In the genomic region with DNA sequence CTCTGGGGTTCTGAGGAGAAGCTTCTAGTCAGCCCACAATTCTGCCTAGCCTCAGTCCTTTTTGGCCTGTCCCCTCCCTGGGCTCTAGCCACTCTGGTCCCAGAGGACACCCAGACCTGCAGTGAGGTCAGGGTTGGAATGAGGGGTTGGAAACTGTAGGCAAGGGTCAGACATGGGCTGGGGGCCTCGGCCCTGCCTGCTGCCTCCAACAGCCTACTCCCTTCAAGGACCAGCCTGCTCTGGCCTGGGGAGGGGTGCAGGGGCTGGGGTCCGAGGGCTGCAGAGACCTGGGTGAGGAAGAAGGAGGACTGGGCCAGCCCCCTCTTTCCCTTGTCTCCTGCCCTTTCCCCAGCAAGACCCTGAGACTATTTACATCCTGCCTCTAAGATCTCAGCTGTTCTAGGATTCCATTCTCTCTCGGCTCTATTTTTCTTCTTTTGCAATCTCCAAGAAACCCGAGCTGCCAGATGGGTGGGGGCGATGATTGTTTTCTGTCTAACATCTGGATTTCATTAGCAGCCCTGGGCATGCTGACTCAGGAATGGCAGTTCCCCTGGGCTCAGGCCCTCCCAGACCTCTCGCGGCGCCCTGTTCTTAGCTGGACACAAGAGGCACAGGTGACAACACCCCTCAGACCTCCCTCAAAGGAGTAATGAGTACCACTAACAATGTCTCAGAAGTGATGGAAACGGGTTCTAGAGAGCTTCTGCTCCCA, we compare ENCODE assay signal across 10 cellular contexts. TPM values are rescaled to one million over a fixed set of nuclear protein-coding genes. Genes with fewer than 3 reads are reported as not detected.
DNase-seq lines count a peak whose midpoint lies in the region; FAIRE-seq and TF ChIP-seq lines count a peak whose summit lies in the region.
"Had no signal": no experiment of that assay in that cellular context is flagged by ENCODE, and none has a peak within 500 bp of the region (broad histone marks: within the 10 kb centered on the region; RNA-seq: fewer than 3 reads in every experiment).

No MANE protein-coding gene starts in this region.

- FAIRE-seq in kidney (lab: Jason Lieb, UNC) = no peak
- FAIRE-seq: G401.6 had no signal

- H3K27me3 ChIP-seq in breast epithelium (no peaks in the 10 kb centered on the region), subcutaneous abdominal adipose tissue (ENCODE audit: control insufficient read depth in 5 of 5, insufficient read depth in 4 of 5, low read length in 5 of 5) (no peaks in the 10 kb centered on the region)

- DNase-seq in HCEC 1CT = peak; percentile 93
- no peak for DNase-seq in breast epithelium (ENCODE audit: low spot score in 2 of 2)
- DNase-seq in kidney = peak; percentile 64
- no peak for DNase-seq in activated CD4-positive, alpha-beta T cell treated with anti-CD3 and anti-CD28 coated beads for 1 hour
- DNase-seq in cortex of kidney (lab: John Stamatoyannopoulos, UW) = no peak
- no peak for DNase-seq in activated CD4-positive, alpha-beta T cell treated with anti-CD3 and anti-CD28 coated beads, Interleukin-2, amount 50 U/mL, for 48 hours
- DNase-seq in MV-4-11 (lab: John Stamatoyannopoulos, UW) = no peak
- DNase-seq: NCI-H1694 treated with DMSO at 0.1 percent for 48 hours had no signal

- H3K9me3 ChIP-seq in breast epithelium (no peaks in the 10 kb centered on the region), kidney (ENCODE audit: control insufficient read depth in 1 of 2, low read length in 2 of 2) (no peaks in the 10 kb centered on the region), subcutaneous abdominal adipose tissue (ENCODE audit: control insufficient read depth in 5 of 5, low read length in 5 of 5) (no peaks in the 10 kb centered on the region)

- H3K9ac ChIP-seq in kidney (ENCODE audit: low read length in 2 of 2) (no peak overlapping the region), subcutaneous abdominal adipose tissue (ENCODE audit: low read length in 5 of 5) (peak overlapping the region in 3 of 5 donors; percentile 59 to 64 (median 60))

- peaks cover 11 to 17% of the 10 kb centered on the region in 2 donors for H3K4me1 ChIP-seq in breast epithelium
- H3K4me1 ChIP-seq in kidney (ENCODE audit: control insufficient read depth in 1 of 2, insufficient read depth in 1 of 2, low read depth in 1 of 2, low read length in 2 of 2) = peaks cover 0 to 14% of the 10 kb centered on the region in 2 donors
- H3K4me1 ChIP-seq in subcutaneous abdominal adipose tissue (ENCODE audit: control insufficient read depth in 5 of 5, insufficient read depth in 5 of 5, low read length in 5 of 5) = peaks cover 35 to 69% (median 47%) of the 10 kb centered on the region in 5 donors

- H3K36me3 ChIP-seq in breast epithelium (no peaks in the 10 kb centered on the region), kidney (ENCODE audit: control insufficient read depth in 1 of 2, insufficient read depth in 2 of 2, low read length in 2 of 2) (peaks cover 0 to 3% of the 10 kb centered on the region in 2 donors), subcutaneous abdominal adipose tissue (ENCODE audit: control insufficient read depth in 5 of 5, insufficient read depth in 5 of 5, low read length in 5 of 5) (peaks cover 0 to 50% (median 45%) of the 10 kb centered on the region in 5 donors)

- H3K27ac ChIP-seq in breast epithelium (peak overlapping the region; percentile 58 to 92), kidney (ENCODE audit: low read depth in 2 of 2, low read length in 2 of 2) (no peak overlapping the region), subcutaneous abdominal adipose tissue (ENCODE audit: low read depth, low read length) (peak overlapping the region; percentile 89)

- TF ChIP-seq POLR2A in breast epithelium (IDR thresholded peaks at IDR 0.05) = no peak

- H3K4me3 ChIP-seq in breast epithelium (no peak overlapping the region), kidney (ENCODE audit: low read length in 2 of 2) (no peak overlapping the region), subcutaneous abdominal adipose tissue (ENCODE audit: low read depth in 1 of 5, low read length in 5 of 5) (no peak overlapping the region)

- intact Hi-C loops in breast epithelium (cut with DNase I; ENCODE audit: low total_unique reads) = loop anchor here (5.0 kb wide), 1 partner anchor 960 kb away; no protein-coding TSS in a partner anchor
- intact Hi-C loops in kidney (cut with DNase I) = no loop called here

- no peak for TF ChIP-seq CTCF in breast epithelium (IDR thresholded peaks at IDR 0.05)
- TF ChIP-seq CTCF in kidney (IDR thresholded peaks at IDR 0.05; ENCODE audit: borderline replicate concordance, extremely low read depth, insufficient read depth) = no peak

RNA-seq across cellular contexts. Expression of gene ZCCHC24, which starts 23.1 kb away (rescaled TPM):
- total RNA-seq in breast epithelium (10 to 100 TPM; 18.7 to 50.8 (median 48.8) TPM), kidney (21.3 TPM)
- 8.4 TPM for polyA plus RNA-seq in kidney (ENCODE audit: insufficient read depth, low read depth, low replicate concordance)

Comparison
In these comparisons a context has a peak if more than half of its experiments do, and no peak if none do; other contexts are left out.
1. DNase-seq: peak in HCEC 1CT (single experiment) and kidney (single experiment); none in breast epithelium (0 of 2), activated CD4-positive, alpha-beta T cell treated with anti-CD3 and anti-CD28 coated beads for 1 hour (single experiment), cortex of kidney (single experiment), activated CD4-positive, alpha-beta T cell treated with anti-CD3 and anti-CD28 coated beads, Interleukin-2, amount 50 U/mL, for 48 hours (0 of 2) and MV-4-11 (single experiment).
2. H3K27ac ChIP-seq: peak in breast epithelium (2 of 2) and subcutaneous abdominal adipose tissue (single experiment); none in kidney (0 of 2).
3. H3K9ac ChIP-seq: peak in subcutaneous abdominal adipose tissue (3 of 5); none in kidney (0 of 2).